Comparison of ENCODE assay signal across 33 cellular contexts in the genomic region with DNA sequence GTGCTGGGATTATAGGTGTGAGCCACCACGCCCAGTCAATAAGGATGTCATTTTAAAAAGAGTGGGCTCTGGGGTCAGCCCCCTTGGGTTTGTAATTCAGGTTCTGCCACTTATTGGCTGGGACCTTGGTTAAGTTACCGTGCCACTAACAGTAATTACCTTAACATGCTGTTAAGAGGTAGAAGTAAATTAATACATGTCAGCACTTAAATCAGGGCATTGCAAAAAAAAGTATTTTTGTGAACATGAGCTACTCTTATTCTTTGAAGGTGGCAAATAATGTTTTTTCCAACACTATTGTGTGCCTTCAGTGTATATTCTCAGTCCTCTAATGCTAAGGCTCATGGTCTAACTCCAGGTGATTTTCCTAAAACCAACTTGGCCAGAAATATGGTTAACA.
"Had no signal": no experiment of that assay in that cellular context is flagged by ENCODE, and none has a peak within 500 bp of the region (broad histone marks: within the 10 kb centered on the region; RNA-seq: fewer than 3 reads in every experiment).

No MANE protein-coding gene starts in this region.

- H3K4me3 ChIP-seq: adrenal gland, ascending aorta, body of pancreas, breast epithelium, cardiac muscle cell had no signal

- ATAC-seq: activated naive CD4-positive, alpha-beta T cell treated with anti-CD3 and anti-CD28 coated beads, Interleukin-2, amount 50 U/mL, for 72 hours; activated naive CD8-positive, alpha-beta T cell treated with anti-CD3 and anti-CD28 coated beads, Interleukin-2, amount 50 U/mL, for 24 hours; activated T-cell treated with anti-CD3 and anti-CD28 coated beads, Interleukin-2, amount 50 U/mL, for 4 hours; activated T-cell treated with anti-CD3 and anti-CD28 coated beads, Interleukin-2, amount 50 U/mL, for 72 hours; activated T-helper 17 cell treated with anti-CD3 and anti-CD28 coated beads, Interleukin-2, amount 50 U/mL, for 72 hours; body of pancreas had no signal

- DNase-seq: activated effector memory CD4-positive, alpha-beta T cell treated with anti-CD3 and anti-CD28 coated beads, Interleukin-2, amount 50 U/mL, for 16 hours; activated effector memory CD4-positive, alpha-beta T cell treated with Interleukin-2 at 50 U/mL for 16 hours; activated gamma-delta T cell; activated gamma-delta T cell treated with Interleukin-2 at 50 U/mL for 16 hours; activated naive CD4-positive, alpha-beta T cell; activated naive CD4-positive, alpha-beta T cell treated with anti-CD3 and anti-CD28 coated beads for 36 hours; activated naive CD4-positive, alpha-beta T cell treated with anti-CD3 and anti-CD28 coated beads, Interleukin-2, amount 10 ng/mL, durations not matched to agents 7 days and 5 days; activated naive CD4-positive, alpha-beta T cell treated with anti-CD3 and anti-CD28 coated beads, Interleukin-2, amount 50 U/mL, for 16 hours; activated naive CD4-positive, alpha-beta T cell treated with Interleukin-2 at 50 U/mL for 16 hours; activated naive CD8-positive, alpha-beta T cell treated with anti-CD3 and anti-CD28 coated beads for 36 hours; activated naive CD8-positive, alpha-beta T cell treated with anti-CD3 and anti-CD28 coated beads, Interleukin-2, amount 10 ng/mL, durations not matched to agents 7 days and 5 days; activated naive CD8-positive, alpha-beta T cell treated with anti-CD3 and anti-CD28 coated beads, Interleukin-2, amount 50 U/mL, for 24 hours; activated T-cell treated with anti-CD3 and anti-CD28 coated beads, Interleukin-2, amount 50 U/mL, for 1 hour; activated T-cell treated with anti-CD3 and anti-CD28 coated beads, Interleukin-2, amount 50 U/mL, for 24 hours; activated T-cell treated with anti-CD3 and anti-CD28 coated beads, Interleukin-2, amount 50 U/mL, for 4 hours; activated T-cell treated with anti-CD3 and anti-CD28 coated beads, Interleukin-2, amount 50 U/mL, for 48 hours; activated T-cell treated with anti-CD3 and anti-CD28 coated beads, Interleukin-2, amount 50 U/mL, for 72 hours; adrenal gland; amniotic stem cell; amygdala; anterior cingulate cortex; aorta; body of pancreas; brain microvascular endothelial cell; caudate nucleus; central memory CD4-positive, alpha-beta T cell; cerebellar nuclear complex had no signal

- H3K9me3 ChIP-seq: adrenal gland had no signal

- H3K27ac ChIP-seq: adrenal gland, ascending aorta, body of pancreas, brain microvascular endothelial cell, breast epithelium, cardiac muscle cell had no signal

- H3K36me3 ChIP-seq: adrenal gland, ascending aorta, brain microvascular endothelial cell, breast epithelium, cardiac muscle cell had no signal

- H3K4me1 ChIP-seq: adrenal gland, ascending aorta, body of pancreas, breast epithelium had no signal

- FAIRE-seq: astrocyte had no signal

- H3K27me3 ChIP-seq: adrenal gland, ascending aorta, body of pancreas, brain microvascular endothelial cell, breast epithelium, cardiac muscle cell had no signal
